Comparison of ENCODE assay signal across 9 cellular contexts in the genomic region with DNA sequence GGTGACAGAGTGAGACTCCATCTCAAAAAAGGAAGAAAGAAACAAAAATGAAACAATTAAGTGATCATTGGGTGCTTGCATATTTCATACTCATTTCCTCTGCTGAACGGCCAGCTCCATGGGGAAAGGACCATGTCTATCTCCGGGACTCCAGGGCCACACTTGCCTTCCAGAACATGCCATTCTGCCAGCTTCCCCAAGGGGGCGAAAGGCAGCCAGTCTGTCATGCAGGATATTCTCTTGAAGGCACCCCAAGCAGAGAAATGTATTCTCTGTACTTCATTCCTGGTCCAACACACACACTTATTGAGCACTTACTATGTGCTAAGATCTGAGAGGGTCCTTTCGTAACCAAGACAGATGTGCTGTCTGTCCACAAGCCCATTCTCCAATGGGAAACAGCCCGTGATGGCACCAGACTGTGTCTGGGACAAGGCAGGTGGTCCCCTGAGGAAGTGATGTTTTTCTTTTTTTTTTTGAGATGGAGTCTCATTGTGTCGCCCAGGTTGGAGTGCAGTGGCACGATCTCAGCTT. TPM values are rescaled to one million over a fixed set of nuclear protein-coding genes. Genes with fewer than 3 reads are reported as not detected.
A peak's percentile ranks its signal among the peaks of the same experiment; 100 is the strongest.
DNase-seq lines count a peak whose midpoint lies in the region; ATAC-seq and TF ChIP-seq lines count a peak whose summit lies in the region.
"Had no signal": no experiment of that assay in that cellular context is flagged by ENCODE, and none has a peak within 500 bp of the region (broad histone marks: within the 10 kb centered on the region; RNA-seq: fewer than 3 reads in every experiment).

No MANE protein-coding gene starts in this region.

- H3K27me3 Mint-ChIP-seq in activated T-cell treated with anti-CD3 and anti-CD28 coated beads, Interleukin-2, amount 50 U/mL, for 72 hours (ENCODE audit: low read depth) = no peaks in the 10 kb centered on the region

- 61% methylated on average over 5 of the region's 7 CpGs for WGBS in right lobe of liver (ENCODE audit: insufficient coverage, low coverage, low lambda C conversion rate, missing lambda C conversion rate)
- WGBS in suprapubic skin = 71% methylated on average over 7 of the region's 7 CpGs

- H3K36me3 ChIP-seq in right lobe of liver = no peaks in the 10 kb centered on the region
- H3K36me3 ChIP-seq in vagina = no peaks in the 10 kb centered on the region
- H3K36me3 ChIP-seq in suprapubic skin = no peaks in the 10 kb centered on the region

- no peak overlapping the region for H3K4me3 Mint-ChIP-seq in activated T-cell treated with anti-CD3 and anti-CD28 coated beads, Interleukin-2, amount 50 U/mL, for 72 hours

- ATAC-seq in activated T-cell treated with anti-CD3 and anti-CD28 coated beads, Interleukin-2, amount 50 U/mL, for 72 hours (replicated peaks in 1 of 2) = peak in 1 of 2 donors; percentile 40
- ATAC-seq in right lobe of liver (peak; percentile 22 to 58 (median 46)), GM21381 (IDR thresholded peaks at IDR 0.05; ENCODE audit: unreplicated experiment) (no peak)

- DNase-seq in EL (peak; percentile 58), LNCaP clone FGC (ENCODE audit: low read depth) (no peak), right lobe of liver (no peak), vagina (ENCODE audit: extremely low spot score in 2 of 2) (no peak), NCI-H524 treated with DMSO at 0.1 percent for 48 hours (lab: John Stamatoyannopoulos, UW) (no peak), suprapubic skin (ENCODE audit: low spot score in 2 of 2) (no peak)
- DNase-seq in activated T-cell treated with anti-CD3 and anti-CD28 coated beads, Interleukin-2, amount 50 U/mL, for 72 hours = peak; percentile 38 to 53

- TF ChIP-seq CTCF in LNCaP clone FGC (IDR thresholded peaks at IDR 0.05; ENCODE audit: control insufficient read depth, extremely low read depth, insufficient read depth) (peak; percentile 15; the same call in 1 of the 2 replicates), right lobe of liver (IDR thresholded peaks at IDR 0.05) (peak; percentile 22 to 36 (median 26)), vagina (IDR thresholded peaks at IDR 0.05) (no peak), suprapubic skin (IDR thresholded peaks at IDR 0.05) (peak in 1 of 2 donors; percentile 53)

- no peaks in the 10 kb centered on the region for H3K9me3 Mint-ChIP-seq in activated T-cell treated with anti-CD3 and anti-CD28 coated beads, Interleukin-2, amount 50 U/mL, for 72 hours

- peaks cover 10% of the 10 kb centered on the region for H3K4me1 Mint-ChIP-seq in activated T-cell treated with anti-CD3 and anti-CD28 coated beads, Interleukin-2, amount 50 U/mL, for 72 hours (ENCODE audit: low read depth)

- no peaks in the 10 kb centered on the region for H3K27me3 ChIP-seq in right lobe of liver
- H3K27me3 ChIP-seq in vagina = no peaks in the 10 kb centered on the region
- no peaks in the 10 kb centered on the region for H3K27me3 ChIP-seq in suprapubic skin

- TF ChIP-seq EP300 in suprapubic skin (IDR thresholded peaks at IDR 0.05) = no peak

- intact Hi-C loops in right lobe of liver (cut with DNase I) = loop anchor here in 1 of 2 donors (10.0 kb wide), 1 partner anchor 96 kb away; no protein-coding TSS in a partner anchor
- intact Hi-C loops in vagina (cut with DNase I) = loop anchor here (5.0 kb wide), 1 partner anchor 144 kb away; a partner anchor contains a TSS

- no peaks in the 10 kb centered on the region for H3K36me3 Mint-ChIP-seq in activated T-cell treated with anti-CD3 and anti-CD28 coated beads, Interleukin-2, amount 50 U/mL, for 72 hours (ENCODE audit: insufficient read depth in 2 of 2)

- TF ChIP-seq POLR2A in right lobe of liver (IDR thresholded peaks at IDR 0.05) = no peak
- TF ChIP-seq POLR2A in vagina (IDR thresholded peaks at IDR 0.05) = no peak
- TF ChIP-seq POLR2A in suprapubic skin (IDR thresholded peaks at IDR 0.05) = no peak

- H3K27ac ChIP-seq in right lobe of liver = no peak overlapping the region
- no peak overlapping the region for H3K27ac ChIP-seq in vagina
- no peak overlapping the region for H3K27ac ChIP-seq in suprapubic skin

- H3K9me3 ChIP-seq in right lobe of liver = no peaks in the 10 kb centered on the region
- H3K9me3 ChIP-seq in vagina = no peaks in the 10 kb centered on the region
- H3K9me3 ChIP-seq in suprapubic skin = no peaks in the 10 kb centered on the region

- H3K27ac Mint-ChIP-seq in activated T-cell treated with anti-CD3 and anti-CD28 coated beads, Interleukin-2, amount 50 U/mL, for 72 hours = no peak overlapping the region

- H3K4me3 ChIP-seq in LNCaP clone FGC (ENCODE audit: low read depth, low read length) (no peak overlapping the region), right lobe of liver (no peak overlapping the region), vagina (no peak overlapping the region), suprapubic skin (no peak overlapping the region)

- H3K4me1 ChIP-seq in right lobe of liver = peaks cover 0 to 5% (median 0%) of the 10 kb centered on the region in 4 donors
- peaks cover 9% of the 10 kb centered on the region for H3K4me1 ChIP-seq in vagina
- peaks cover 8% of the 10 kb centered on the region for H3K4me1 ChIP-seq in suprapubic skin

RNA-seq across cellular contexts. Expression of a gene that starts 10.2 kb away (rescaled TPM):
- total RNA-seq in activated T-cell treated with anti-CD3 and anti-CD28 coated beads, Interleukin-2, amount 50 U/mL, for 72 hours = 10 to 100 TPM; 85.0 to 99.5 TPM
- total RNA-seq in right lobe of liver = 10 to 100 TPM; 13.7 to 20.5 (median 17.5) TPM
- 28.2 TPM for total RNA-seq in vagina
- 10 to 100 TPM; 19.8 to 26.6 (median 23.2) TPM for total RNA-seq in suprapubic skin

RNA-seq across cellular contexts. Expression of a gene that starts 13.0 kb away (rescaled TPM):
- 1 to 10 TPM; 6.2 to 9.9 TPM for total RNA-seq in activated T-cell treated with anti-CD3 and anti-CD28 coated beads, Interleukin-2, amount 50 U/mL, for 72 hours
- total RNA-seq in right lobe of liver (1 to 10 TPM in 5 of 6 experiments, under 1 TPM in 1; 0.58 to 2.7 (median 1.4) TPM), vagina (2.5 TPM), suprapubic skin (1 to 10 TPM in 1 of 4 donors, not detected in 3; 1.7 TPM)
- total RNA-seq: glomerular endothelial cell had no signal

RNA-seq across cellular contexts. Expression of a gene that starts 25.2 kb away (rescaled TPM):
- 10 to 100 TPM; 19.6 to 21.1 TPM for total RNA-seq in activated T-cell treated with anti-CD3 and anti-CD28 coated beads, Interleukin-2, amount 50 U/mL, for 72 hours
- 10 to 100 TPM; 19.1 to 24.1 (median 21.7) TPM for total RNA-seq in right lobe of liver
- total RNA-seq in vagina = 20.4 TPM
- total RNA-seq in suprapubic skin = 10 to 100 TPM in 3 of 4 donors, 1 to 10 TPM in 1; 8.9 to 26.2 (median 20.4) TPM

Comparison
In these comparisons a context has a peak if more than half of its experiments do, and no peak if none do; other contexts are left out.
1. DNase-seq: peak in EL (single experiment) and activated T-cell treated with anti-CD3 and anti-CD28 coated beads, Interleukin-2, amount 50 U/mL, for 72 hours (2 of 2); none in LNCaP clone FGC (single experiment), right lobe of liver (0 of 3), vagina (0 of 2), NCI-H524 treated with DMSO at 0.1 percent for 48 hours (single experiment) and suprapubic skin (0 of 2).
2. CTCF ChIP-seq: peak in LNCaP clone FGC (single experiment) and right lobe of liver (4 of 4); none in vagina (0 of 3).